ENCODE assay signal across 17 cellular contexts in genomic region chr6:122007366-122007765, GRCh38.
A peak's percentile ranks its signal among the peaks of the same experiment; 100 is the strongest.
DNase-seq lines count a peak whose midpoint lies in the region; ATAC-seq and TF ChIP-seq lines count a peak whose summit lies in the region.
"Had no signal": no experiment of that assay in that cellular context is flagged by ENCODE, and none has a peak within 500 bp of the region (broad histone marks: within the 10 kb centered on the region; RNA-seq: fewer than 3 reads in every experiment).

No MANE protein-coding gene starts in this region.

- TF ChIP-seq CTCF in heart right ventricle (IDR thresholded peaks at IDR 0.05) = no peak
- TF ChIP-seq CTCF in astrocyte of the cerebellum (IDR thresholded peaks at IDR 0.05; ENCODE audit: low read depth, low read length, missing control alignments) = no peak
- no peak for TF ChIP-seq CTCF in hepatocyte (IDR thresholded peaks at IDR 0.05; ENCODE audit: poor library complexity)
- TF ChIP-seq CTCF in Calu3 (IDR thresholded peaks at IDR 0.05; ENCODE audit: unreplicated experiment) = no peak

- H3K4me1 ChIP-seq in heart right ventricle (peaks cover 0 to 32% (median 12%) of the 10 kb centered on the region in 9 donors), right cardiac atrium (ENCODE audit: control insufficient read depth, insufficient read depth, low read length) (peaks cover 1% of the 10 kb centered on the region), hepatocyte (ENCODE audit: insufficient read depth) (peaks cover 12% of the 10 kb centered on the region)
- H3K4me1 ChIP-seq: right lobe of liver, vagina had no signal

- H3K27me3 ChIP-seq in heart right ventricle (no peaks in the 10 kb centered on the region), right cardiac atrium (ENCODE audit: control insufficient read depth, insufficient read depth) (no peaks in the 10 kb centered on the region), hepatocyte (no peaks in the 10 kb centered on the region)
- H3K27me3 ChIP-seq: right lobe of liver, vagina had no signal

- in situ Hi-C loops in astrocyte of the cerebellum (cut with HindIII; ENCODE audit: low sequenced_read_pairs) = no loop called here

- no peaks in the 10 kb centered on the region for H3K79me2 ChIP-seq in hepatocyte

- H4K20me1 ChIP-seq in hepatocyte (ENCODE audit: insufficient read depth, poor library complexity, severe bottlenecking) = no peaks in the 10 kb centered on the region

- H3K4me2 ChIP-seq in hepatocyte = no peak overlapping the region

- no peak overlapping the region for H2AFZ ChIP-seq in hepatocyte

- no TSS peak for BruUV-seq in Calu3 (replicated peaks; lab: Mats Ljungman, UMichigan)

- H3K27ac ChIP-seq in heart right ventricle (peak overlapping the region in 6 of 10 donors; percentile 50 to 82 (median 68)), right cardiac atrium (ENCODE audit: low read length) (no peak overlapping the region), hepatocyte (no peak overlapping the region)
- H3K27ac ChIP-seq: right lobe of liver, vagina had no signal

- no peak overlapping the region for H3K27ac Mint-ChIP-seq in Calu3 (ENCODE audit: unreplicated experiment)
- H3K27ac Mint-ChIP-seq: HFFc6 had no signal

- DNase-seq in heart right ventricle = no peak
- no peak for DNase-seq in right cardiac atrium
- DNase-seq in astrocyte of the cerebellum (ENCODE audit: low read depth) = peak; percentile 91
- DNase-seq in hepatocyte (ENCODE audit: low spot score) = peak; percentile 26
- peak; percentile 89 for DNase-seq in smooth muscle cell of the brain vasculature (ENCODE audit: low read depth, low spot score)
- no peak for DNase-seq in NCI-H1092 (lab: John Stamatoyannopoulos, UW)
- DNase-seq in Calu3 = no peak
- DNase-seq in effector CD4-positive, alpha-beta T cell = no peak
- DNase-seq: DMS53; HFFc6; mucosa of descending colon; NCI-H1436 treated with DMSO at 0.1 percent for 48 hours; nucleus accumbens; right lobe of liver; Right ventricle myocardium superior; stimulated activated CD4-positive, alpha-beta T cell treated with anti-CD3 and anti-CD28 coated beads, Interleukin-2, amount 100 ng/mL, for 24 hours had no signal

- CTCF ChIA-PET in Calu3 (lab: Charles Lee) = no interaction called here

- ATAC-seq in heart right ventricle (no peak), right cardiac atrium (no peak)
- ATAC-seq: mucosa of descending colon, right lobe of liver had no signal

- peaks cover 4% of the 10 kb centered on the region for H3K9me3 Mint-ChIP-seq in Calu3 (ENCODE audit: low read depth, unreplicated experiment)
- H3K9me3 Mint-ChIP-seq: HFFc6 had no signal

- intact Hi-C loops in heart right ventricle (cut with DNase I) = loop anchor here in 2 of 10 donors (5.0 kb wide), 2 partner anchors 160 to 175 kb away; no protein-coding TSS in a partner anchor
- intact Hi-C loops in right cardiac atrium (cut with DNase I) = loop anchor here in 1 of 4 donors (10.0 kb wide), 1 partner anchor 573 kb away; the partner anchor contains the start of gene GJA1
- intact Hi-C loops in Calu3 (cut with micrococcal nuclease; ENCODE audit: unreplicated experiment) = no loop called here

- no peak overlapping the region for H3K4me3 Mint-ChIP-seq in Calu3 (ENCODE audit: low read depth, unreplicated experiment)
- H3K4me3 Mint-ChIP-seq: HFFc6 had no signal

- H3K4me1 Mint-ChIP-seq in Calu3 (ENCODE audit: low read depth, unreplicated experiment) = no peaks in the 10 kb centered on the region

- H3K27me3 Mint-ChIP-seq in Calu3 (ENCODE audit: unreplicated experiment) = no peaks in the 10 kb centered on the region

- H3K9me3 ChIP-seq in heart right ventricle = no peaks in the 10 kb centered on the region
- H3K9me3 ChIP-seq in right cardiac atrium (ENCODE audit: control insufficient read depth, low read length) = no peaks in the 10 kb centered on the region
- H3K9me3 ChIP-seq in hepatocyte (ENCODE audit: low read depth) = no peaks in the 10 kb centered on the region
- H3K9me3 ChIP-seq: mucosa of descending colon, right lobe of liver, vagina had no signal

- no peak overlapping the region for H3K4me3 ChIP-seq in heart right ventricle
- H3K4me3 ChIP-seq in right cardiac atrium (ENCODE audit: low read length) = no peak overlapping the region
- no peak overlapping the region for H3K4me3 ChIP-seq in astrocyte of the cerebellum (ENCODE audit: low read depth, low read length)
- no peak overlapping the region for H3K4me3 ChIP-seq in hepatocyte
- H3K4me3 ChIP-seq: mucosa of descending colon, right lobe of liver, vagina had no signal

- no peaks in the 10 kb centered on the region for H3K36me3 ChIP-seq in heart right ventricle
- no peaks in the 10 kb centered on the region for H3K36me3 ChIP-seq in hepatocyte (replicated peaks; ENCODE audit: insufficient read depth, low read depth)
- H3K36me3 ChIP-seq: right lobe of liver, vagina had no signal

- H3K9me2 ChIP-seq in hepatocyte (replicated peaks; ENCODE audit: insufficient read depth) = no peaks in the 10 kb centered on the region

- H3K36me3 Mint-ChIP-seq in Calu3 (ENCODE audit: insufficient read depth, unreplicated experiment) = no peaks in the 10 kb centered on the region

Comparison
In these comparisons a context has a peak if more than half of its experiments do, and no peak if none do; other contexts are left out.
1. H3K27ac ChIP-seq: peak in heart right ventricle (6 of 10); none in right cardiac atrium (single experiment) and hepatocyte (single experiment).
2. DNase-seq: peak in astrocyte of the cerebellum (single experiment), hepatocyte (single experiment) and smooth muscle cell of the brain vasculature (single experiment); none in heart right ventricle (0 of 2), right cardiac atrium (0 of 3), NCI-H1092 (single experiment), Calu3 (single experiment) and effector CD4-positive, alpha-beta T cell (single experiment).